Comparison of ENCODE assay signal across 11 cellular contexts in genomic region chr20:49268600-49269365, GRCh38. TPM values are rescaled to one million over a fixed set of nuclear protein-coding genes. Genes with fewer than 3 reads are reported as not detected.
A peak's percentile ranks its signal among the peaks of the same experiment; 100 is the strongest.
DNase-seq lines count a peak whose midpoint lies in the region; ATAC-seq, FAIRE-seq and TF ChIP-seq lines count a peak whose summit lies in the region.
"Had no signal": no experiment of that assay in that cellular context is flagged by ENCODE, and none has a peak within 500 bp of the region (broad histone marks: within the 10 kb centered on the region; RNA-seq: fewer than 3 reads in every experiment).

No MANE protein-coding gene starts in this region.

- peaks cover 68% of the 10 kb centered on the region for H3K79me2 ChIP-seq in GM23338 (replicated peaks; ENCODE audit: insufficient read depth)

- H3K4me1 ChIP-seq in neutrophil (ENCODE audit: control insufficient read depth in 1 of 2, insufficient read depth in 1 of 2, low read depth in 1 of 2, low read length in 1 of 2) (peaks cover 36 to 39% of the 10 kb centered on the region in 2 experiments), GM23338 (ENCODE audit: insufficient read depth) (no peaks in the 10 kb centered on the region; the same call in 1 of the 2 replicates)

- H3K36me3 Mint-ChIP-seq in GM23338 (ENCODE audit: low read depth), result peaks cover 67% of the 10 kb centered on the region

- no peaks in the 10 kb centered on the region for H3K9me3 ChIP-seq in neutrophil

- H3K4me3 ChIP-seq in GM12865 (ENCODE audit: low read depth, low read length) (peak overlapping the region; percentile 38), astrocyte of the spinal cord (ENCODE audit: low read depth, low read length) (no peak overlapping the region), neutrophil (ENCODE audit: low read depth in 1 of 2, low read length in 1 of 2) (peak overlapping the region in 1 of 2 experiments; percentile 19), GM23338 (no peak overlapping the region)

- H4K20me1 ChIP-seq in GM23338 (replicated peaks; ENCODE audit: insufficient read depth), result peaks cover 40% of the 10 kb centered on the region

- H3K27me3 Mint-ChIP-seq in GM23338 (ENCODE audit: insufficient read depth, low read depth, poor library complexity), result peaks cover 3% of the 10 kb centered on the region

- no peak overlapping the region for H3K4me2 ChIP-seq in GM23338

- peaks cover 76% of the 10 kb centered on the region for H3K36me3 ChIP-seq in neutrophil
- peaks cover 63% of the 10 kb centered on the region for H3K36me3 ChIP-seq in GM23338 (ENCODE audit: insufficient read depth)

- in situ Hi-C loops in astrocyte of the spinal cord (cut with HindIII; ENCODE audit: low sequenced_read_pairs), result no loop called here

- no peak overlapping the region for H3K4me3 Mint-ChIP-seq in GM23338

- no peak overlapping the region for H3K27ac Mint-ChIP-seq in GM23338

- H3K4me1 Mint-ChIP-seq in GM23338, result no peaks in the 10 kb centered on the region; the same call in 2 of the 3 replicates

- H2AFZ ChIP-seq in GM23338, result no peak overlapping the region

- peak overlapping the region; percentile 9 for H3K27ac ChIP-seq in neutrophil
- H3K27ac ChIP-seq in GM23338 (ENCODE audit: low read depth), result no peak overlapping the region

- ATAC-seq in GM21423 (IDR thresholded peaks at IDR 0.05; ENCODE audit: unreplicated experiment) (no peak), GM23338 (no peak), GM19397 (IDR thresholded peaks at IDR 0.05; ENCODE audit: unreplicated experiment) (no peak)

- DNase-seq in GM12865 (ENCODE audit: low read depth), result peak; percentile 39
- DNase-seq in HTR-8/SVneo (ENCODE audit: insufficient read length, low spot score), result no peak
- DNase-seq in astrocyte of the spinal cord (ENCODE audit: low read depth, low spot score), result peak; percentile 46
- no peak for DNase-seq in GM23338 (ENCODE audit: low spot score)
- no peak for DNase-seq in HuH-7.5 (ENCODE audit: low spot score)
- DNase-seq: amniotic stem cell, NCI-H146, small intestine had no signal

- H3F3A ChIP-seq in GM23338 (replicated peaks; ENCODE audit: low read depth), result no peaks in the 10 kb centered on the region

- peak; percentile 80 for FAIRE-seq in HTR-8/SVneo (lab: Jason Lieb, UNC)
- FAIRE-seq: small intestine had no signal

- H3K27me3 ChIP-seq in neutrophil, result no peaks in the 10 kb centered on the region
- no peaks in the 10 kb centered on the region for H3K27me3 ChIP-seq in GM23338 (ENCODE audit: insufficient read depth)

- TF ChIP-seq CTCF in GM12865 (IDR thresholded peaks at IDR 0.05; ENCODE audit: insufficient read depth, low read depth, low read length, missing control alignments) (no peak), astrocyte of the spinal cord (IDR thresholded peaks at IDR 0.05; ENCODE audit: low read depth, low read length) (no peak), neutrophil (IDR thresholded peaks at IDR 0.05) (no peak), GM23338 (conservative IDR thresholded peaks at IDR 0.05; ENCODE audit: low read depth in 2 of 2) (no peak)

- H3K9me3 Mint-ChIP-seq in GM23338, result peaks cover 3% of the 10 kb centered on the region; the same call in 1 of the 3 replicates

- H3K9me2 ChIP-seq in GM23338 (ENCODE audit: insufficient read depth), result no peaks in the 10 kb centered on the region

TF ChIP-seq in GM23338, 12 proteins besides CTCF, POLR2A, EP300 and RAD21:
- TF ChIP-seq EZH2phosphoT487 (IDR thresholded peaks at IDR 0.05; ENCODE audit: unreplicated experiment) (no peak), NANOG (IDR thresholded peaks at IDR 0.05; ENCODE audit: borderline replicate concordance) (no peak), ZNF331 (CRISPR knock-in tag; IDR thresholded peaks at IDR 0.05; ENCODE audit: low read depth) (no peak), EZH2 (IDR thresholded peaks at IDR 0.05; ENCODE audit: low read depth, unreplicated experiment) (no peak), ZNF114 (CRISPR knock-in tag; IDR thresholded peaks at IDR 0.05) (no peak), JUNB (IDR thresholded peaks at IDR 0.05; ENCODE audit: unreplicated experiment) (no peak), ZNF462 (CRISPR knock-in tag; IDR thresholded peaks at IDR 0.05) (no peak), STAT1 (IDR thresholded peaks at IDR 0.05; ENCODE audit: unreplicated experiment) (no peak), CREB1 (CRISPR knock-in tag; IDR thresholded peaks at IDR 0.05; ENCODE audit: low read depth) (no peak), POLR2AphosphoS5 (IDR thresholded peaks at IDR 0.05; ENCODE audit: low read depth) (no peak), ETS1 (IDR thresholded peaks at IDR 0.05) (no peak)

RNA-seq across cellular contexts. Expression of gene ZNFX1, which starts 9.1 kb away (rescaled TPM):
- total RNA-seq in GM23338 (2014; rRNA removed; shearing (Covaris generic)), result 11.1 and 12.1 TPM in 2 replicates
- polyA plus RNA-seq in GM23338 (2016; fragmentation: Nextera tagmentation; extraction: Ambion mirVana), result 6.1 and 6.2 TPM in 2 replicates

RNA-seq across cellular contexts. Expression of gene DDX27, which starts 49.6 kb away (rescaled TPM):
- total RNA-seq in GM23338 (2014; rRNA removed; shearing (Covaris generic)), result 50.3 and 53.3 TPM in 2 replicates
- 81.3 and 91.5 TPM in 2 replicates for polyA plus RNA-seq in GM23338 (2016; fragmentation: Nextera tagmentation; extraction: Ambion mirVana)

Comparison
In these comparisons a context has a peak if more than half of its experiments do, and no peak if none do; other contexts are left out.
1. DNase-seq: peak in GM12865 (single experiment) and astrocyte of the spinal cord (single experiment); none in HTR-8/SVneo (single experiment), GM23338 (single experiment) and HuH-7.5 (single experiment).